In the genomic region with DNA sequence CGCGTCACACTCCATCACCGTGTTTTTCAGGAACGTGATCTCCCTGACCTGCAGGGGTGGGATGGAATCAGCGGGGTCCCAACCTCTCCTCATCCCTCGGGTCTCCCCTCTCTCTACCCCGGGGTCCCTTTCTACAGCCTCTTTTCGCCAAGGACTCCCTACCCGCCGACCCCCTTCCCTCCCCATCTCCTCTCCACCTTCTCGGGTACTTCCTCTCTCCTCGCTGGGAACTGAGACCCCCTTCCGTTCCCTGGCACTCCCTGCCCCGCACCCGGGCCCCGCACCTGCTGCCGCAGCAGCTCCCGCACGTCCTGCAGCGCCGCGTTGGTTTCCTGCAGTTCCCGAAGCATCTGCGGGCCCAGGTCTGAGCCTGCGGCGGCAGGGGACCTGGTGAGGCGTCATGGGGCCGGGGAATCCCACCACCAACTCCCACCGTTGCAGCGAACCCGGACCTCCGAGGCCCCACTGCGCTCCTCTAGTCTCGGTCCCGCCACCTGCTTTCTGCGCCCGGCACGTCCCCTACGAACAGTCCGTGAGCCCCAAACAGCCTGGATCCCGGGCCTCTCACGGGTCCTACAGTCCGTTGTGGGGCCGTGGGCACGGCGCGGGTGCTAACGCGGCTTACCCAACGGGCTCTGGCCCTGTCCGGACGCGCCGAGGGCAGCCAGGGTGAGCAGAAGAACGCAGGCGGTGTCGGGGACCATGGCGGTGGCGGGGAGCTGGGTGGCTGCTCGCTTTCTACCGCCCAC, we compare ENCODE assay signal across 9 cellular contexts. TPM values are rescaled to one million over a fixed set of nuclear protein-coding genes. Genes with fewer than 3 reads are reported as not detected.
DNase-seq lines count a peak whose midpoint lies in the region; ATAC-seq and TF ChIP-seq lines count a peak whose summit lies in the region.
"Had no signal": no experiment of that assay in that cellular context is flagged by ENCODE, and none has a peak within 500 bp of the region (broad histone marks: within the 10 kb centered on the region; RNA-seq: fewer than 3 reads in every experiment).

A gene (minus strand): TSS at position 740 of the 749 bp plus-strand sequence. CDS start 36 bp downstream, at position 704.

- no peaks in the 10 kb centered on the region for H3K9me3 Mint-ChIP-seq in endothelial cell (ENCODE audit: unreplicated experiment)

- H3K9ac ChIP-seq in HUES6 (ENCODE audit: low read length) (no peak within 1 kb of the TSS), neuronal stem cell (ENCODE audit: low read depth, low read length, poor library complexity) (no peak within 1 kb of the TSS)

- H3K27me3 Mint-ChIP-seq in endothelial cell (ENCODE audit: unreplicated experiment), result peaks cover 42% of the 10 kb centered on the region

- H3K36me3 ChIP-seq in HUES6 (ENCODE audit: control insufficient read depth, insufficient read depth, low read length), result no peaks in the 10 kb centered on the region
- no peaks in the 10 kb centered on the region for H3K36me3 ChIP-seq in neuronal stem cell (replicated peaks in 1 of 2; ENCODE audit: control insufficient read depth in 2 of 2, insufficient read depth in 2 of 2, low read length in 2 of 2)

- no CpG with 5 or more reads among the region's 61 CpGs for WGBS in neuronal stem cell (ENCODE audit: extremely low coverage in 2 of 2, insufficient read length in 2 of 2, insufficient replicate concordance in 1 of 2), 2 donors

- H3K4me1 Mint-ChIP-seq in endothelial cell (ENCODE audit: unreplicated experiment), result peaks cover 6% of the 10 kb centered on the region

- H3K4me1 ChIP-seq in HUES6 (ENCODE audit: control insufficient read depth, insufficient read depth, low read length) (peaks cover 18% of the 10 kb centered on the region), neuronal stem cell (ENCODE audit: control insufficient read depth in 2 of 2, insufficient read depth in 1 of 2, low read depth in 1 of 2, low read length in 2 of 2) (peaks cover 6 to 11% of the 10 kb centered on the region in 2 donors)

- no peaks in the 10 kb centered on the region for H3K9me3 ChIP-seq in HUES6 (ENCODE audit: control insufficient read depth, insufficient read depth, low read depth, low read length)
- peaks cover 0 to 12% of the 10 kb centered on the region in 2 donors for H3K9me3 ChIP-seq in neuronal stem cell (replicated peaks in 1 of 2; ENCODE audit: control insufficient read depth in 2 of 2, insufficient read depth in 1 of 2, low read depth in 1 of 2, low read length in 2 of 2)

- ATAC-seq in HG02610 (IDR thresholded peaks at IDR 0.05; ENCODE audit: unreplicated experiment) (no peak), HG03571 (IDR thresholded peaks at IDR 0.05; ENCODE audit: unreplicated experiment) (no peak)

- peak within 1 kb of the TSS; percentile 57 for H3K4me2 ChIP-seq in neuronal stem cell (ENCODE audit: insufficient read depth, low read length, poor library complexity, severe bottlenecking)

- H3K36me3 Mint-ChIP-seq in endothelial cell (ENCODE audit: low read depth, unreplicated experiment), result no peaks in the 10 kb centered on the region

- H3K23ac ChIP-seq in neuronal stem cell (ENCODE audit: low read depth, low read length, poor library complexity), result peak within 1 kb of the TSS; percentile 73

- H3K27me3 ChIP-seq in HUES6 (ENCODE audit: control insufficient read depth, insufficient read depth, low read length) (peaks cover 100% of the 10 kb centered on the region), neuronal stem cell (ENCODE audit: control insufficient read depth in 3 of 3, insufficient read depth in 3 of 3, low read depth in 1 of 3, low read length in 3 of 3) (peaks cover 46 to 92% (median 81%) of the 10 kb centered on the region in 3 experiments)

- H2BK12ac ChIP-seq in neuronal stem cell (ENCODE audit: low read length), result peak within 1 kb of the TSS; percentile 84

- H2BK15ac ChIP-seq in neuronal stem cell (ENCODE audit: low read length), result peak within 1 kb of the TSS; percentile 58

- H3K4me3 Mint-ChIP-seq in endothelial cell (ENCODE audit: unreplicated experiment), result peak within 1 kb of the TSS; percentile 57

- H3K4me3 ChIP-seq in AG10803 (ENCODE audit: low read length) (peak within 1 kb of the TSS; percentile 50), HUES6 (ENCODE audit: low read depth, low read length) (peak within 1 kb of the TSS; percentile 57), neuronal stem cell (ENCODE audit: low read length in 2 of 2) (peak within 1 kb of the TSS in 1 of 2 donors; percentile 56)

- peak within 1 kb of the TSS; percentile 2 for H3K27ac Mint-ChIP-seq in endothelial cell (ENCODE audit: unreplicated experiment)

- H3K18ac ChIP-seq in neuronal stem cell (ENCODE audit: low read length), result peak within 1 kb of the TSS; percentile 81

- H2BK120ac ChIP-seq in neuronal stem cell (ENCODE audit: low read depth, low read length), result peak within 1 kb of the TSS; percentile 31

- peak within 1 kb of the TSS; percentile 39 for H2BK5ac ChIP-seq in neuronal stem cell (ENCODE audit: low read length)

- peaks cover 4% of the 10 kb centered on the region for H3K79me1 ChIP-seq in neuronal stem cell (ENCODE audit: low read depth, low read length)

- H4K8ac ChIP-seq in neuronal stem cell (ENCODE audit: low read depth, low read length), result no peak within 1 kb of the TSS

- no peak within 1 kb of the TSS for H3K4ac ChIP-seq in neuronal stem cell (ENCODE audit: low read length)

- peak within 1 kb of the TSS; percentile 70 for H2AK5ac ChIP-seq in neuronal stem cell (ENCODE audit: low read depth, low read length)

- H4K91ac ChIP-seq in neuronal stem cell (ENCODE audit: low read depth, low read length, poor library complexity), result no peak within 1 kb of the TSS

- no peak for DNase-seq in AG10803 (ENCODE audit: low read depth)
- DNase-seq in endothelial cell (ENCODE audit: low spot score), result no peak
- no peak for DNase-seq in neuronal stem cell (ENCODE audit: low spot score)
- no peak for DNase-seq in activated CD4-positive, alpha-beta T cell treated with anti-CD3 and anti-CD28 coated beads for 1 hour
- DNase-seq in NCI-H2196 (lab: John Stamatoyannopoulos, UW; ENCODE audit: unreplicated experiment), result no peak
- DNase-seq: NCI-H748 treated with DMSO at 0.1 percent for 48 hours had no signal

- H3K27ac ChIP-seq in HUES6 (ENCODE audit: low read depth, low read length), result no peak within 1 kb of the TSS
- no peak within 1 kb of the TSS for H3K27ac ChIP-seq in neuronal stem cell (replicated peaks; ENCODE audit: low read length)

- TF ChIP-seq CTCF in AG10803 (conservative IDR thresholded peaks at IDR 0.05; ENCODE audit: low read length), result no peak
- TF ChIP-seq CTCF in endothelial cell (IDR thresholded peaks at IDR 0.05; ENCODE audit: unreplicated experiment), result no peak

- peak within 1 kb of the TSS; percentile 38 for H3K14ac ChIP-seq in neuronal stem cell (ENCODE audit: low read length)

- peak within 1 kb of the TSS; percentile 86 for H2AFZ ChIP-seq in neuronal stem cell (ENCODE audit: low read length)

RNA-seq across cellular contexts. Expression of the gene that starts here (rescaled TPM):
- not detected for total RNA-seq in endothelial cell (ENCODE audit: unreplicated experiment)
- polyA plus RNA-seq in neuronal stem cell (2013, experiment 1 of 2), result 0.01 TPM
- not detected for polyA plus RNA-seq in neuronal stem cell (2013, experiment 2 of 2)
